Comparison of ENCODE assay signal across 23 cellular contexts in the genomic region with DNA sequence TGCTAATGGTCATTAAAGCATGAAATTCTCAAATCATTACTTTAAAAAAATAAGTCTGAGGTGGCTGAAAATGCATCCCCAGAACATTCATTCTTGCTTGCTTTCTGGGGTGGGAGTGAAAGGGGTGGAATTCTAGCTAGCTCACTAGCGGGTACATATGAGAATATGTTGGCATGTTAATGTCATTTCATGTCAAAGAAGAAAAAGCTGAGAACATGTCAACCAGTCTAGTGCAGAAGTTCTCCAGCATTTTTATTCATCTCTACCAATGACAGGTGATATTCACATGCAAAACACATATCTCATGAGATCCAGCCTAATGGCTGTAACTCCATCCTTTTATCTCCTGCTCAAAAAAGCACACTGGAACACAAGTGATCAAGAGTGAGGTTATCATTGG. TPM values are rescaled to one million over a fixed set of nuclear protein-coding genes. Genes with fewer than 3 reads are reported as not detected.
DNase-seq lines count a peak whose midpoint lies in the region; ATAC-seq, FAIRE-seq and TF ChIP-seq lines count a peak whose summit lies in the region.
"Had no signal": no experiment of that assay in that cellular context is flagged by ENCODE, and none has a peak within 500 bp of the region (broad histone marks: within the 10 kb centered on the region; RNA-seq: fewer than 3 reads in every experiment).

No MANE protein-coding gene starts in this region.

- H3K4me1 Mint-ChIP-seq in GM23338 (no peaks in the 10 kb centered on the region; the same call in 2 of the 3 replicates), astrocyte (ENCODE audit: low read depth, unreplicated experiment) (peaks cover 25% of the 10 kb centered on the region), osteocyte (ENCODE audit: unreplicated experiment) (peaks cover 29% of the 10 kb centered on the region)

- TF ChIP-seq CTCF in GM23338 (conservative IDR thresholded peaks at IDR 0.05; ENCODE audit: low read depth in 2 of 2) (no peak), astrocyte (IDR thresholded peaks at IDR 0.05; ENCODE audit: insufficient read depth, low read depth, low read length) (no peak), osteocyte (IDR thresholded peaks at IDR 0.05) (no peak)

- H3K4me2 ChIP-seq in GM23338 (no peak overlapping the region), Karpas-422 (ENCODE audit: low read depth, low read length, poor library complexity, severe bottlenecking) (peak overlapping the region; percentile 48), astrocyte (ENCODE audit: low read length) (no peak overlapping the region)
- H3K4me2 ChIP-seq: BLaER1 had no signal

- no peak overlapping the region for H3K4me3 ChIP-seq in GM23338
- H3K4me3 ChIP-seq in Karpas-422 (ENCODE audit: low read length), result no peak overlapping the region
- H3K4me3 ChIP-seq in astrocyte (ENCODE audit: insufficient read depth, low read depth, low read length), result no peak overlapping the region
- H3K4me3 ChIP-seq: BLaER1, GM12878, HAP-1 had no signal

- H3K27me3 Mint-ChIP-seq in GM23338 (ENCODE audit: insufficient read depth, low read depth, poor library complexity), result no peaks in the 10 kb centered on the region
- H3K27me3 Mint-ChIP-seq in astrocyte (ENCODE audit: low read depth, unreplicated experiment), result no peaks in the 10 kb centered on the region
- H3K27me3 Mint-ChIP-seq in osteocyte (ENCODE audit: unreplicated experiment), result no peaks in the 10 kb centered on the region
- H3K27me3 Mint-ChIP-seq: B cell; CD4-positive, CD25-positive, alpha-beta regulatory T cell had no signal

- H4K20me1 ChIP-seq in GM23338 (replicated peaks; ENCODE audit: insufficient read depth) (no peaks in the 10 kb centered on the region), Karpas-422 (ENCODE audit: insufficient read depth, low read depth, low read length) (0 out of 2 replicates have a peak, but pooled peaks cover 5% of the 10 kb centered on the region), astrocyte (ENCODE audit: insufficient read depth, low read length) (no peaks in the 10 kb centered on the region)
- H4K20me1 ChIP-seq: BLaER1 had no signal

- H3K36me3 Mint-ChIP-seq in GM23338 (ENCODE audit: low read depth) (no peaks in the 10 kb centered on the region; the same call in 2 of the 3 replicates), astrocyte (ENCODE audit: low read depth, unreplicated experiment) (peaks cover 6% of the 10 kb centered on the region), osteocyte (ENCODE audit: unreplicated experiment) (peaks cover 9% of the 10 kb centered on the region)

- no peak overlapping the region for H2AFZ ChIP-seq in GM23338
- H2AFZ ChIP-seq in Karpas-422 (ENCODE audit: low read length), result no peak overlapping the region
- H2AFZ ChIP-seq in astrocyte (ENCODE audit: low read depth, low read length), result no peak overlapping the region

- H3K4me1 ChIP-seq in GM23338 (ENCODE audit: insufficient read depth), result no peaks in the 10 kb centered on the region
- peaks cover 57% of the 10 kb centered on the region for H3K4me1 ChIP-seq in Karpas-422 (ENCODE audit: low read length)
- H3K4me1 ChIP-seq in astrocyte (ENCODE audit: insufficient read depth, low read length), result peaks cover 4% of the 10 kb centered on the region
- H3K4me1 ChIP-seq: HAP-1 had no signal

- H3K9ac ChIP-seq in Karpas-422 (ENCODE audit: low read length) (no peak overlapping the region), astrocyte (ENCODE audit: low read length) (no peak overlapping the region)
- H3K9ac ChIP-seq: BLaER1 had no signal

- H3K27ac ChIP-seq in GM23338 (ENCODE audit: low read depth) (0 out of 2 replicates have a peak overlapping the region, but pooled peaks have one; percentile 27), Karpas-422 (ENCODE audit: low read length) (peak overlapping the region; percentile 68; the same call in 1 of the 2 replicates), astrocyte (ENCODE audit: low read depth, low read length) (no peak overlapping the region)
- H3K27ac ChIP-seq: 22Rv1, BLaER1, C4-2B had no signal

- DNase-seq in GM23338 (ENCODE audit: low spot score) (no peak), Karpas-422 (no peak), astrocyte (ENCODE audit: low read depth) (no peak), osteocyte (ENCODE audit: extremely low spot score, unreplicated experiment) (no peak), NCI-H2196 (lab: John Stamatoyannopoulos, UW; ENCODE audit: unreplicated experiment) (no peak), NCI-H345 treated with DMSO at 0.1 percent for 48 hours (lab: John Stamatoyannopoulos, UW; ENCODE audit: unreplicated experiment) (no peak)
- no peak for DNase-seq in activated CD8-positive, alpha-beta memory T cell treated with anti-CD3 and anti-CD28 coated beads, Interleukin-2, amount 50 U/mL, for 4 hours
- DNase-seq: CD4-positive, CD25-positive, alpha-beta regulatory T cell; CD8-positive, alpha-beta T cell; DMS 273 treated with DMSO at 0.1 percent for 48 hours; DMS79; EL; GDM1; GOT3 had no signal

- H3K79me2 ChIP-seq in GM23338 (replicated peaks; ENCODE audit: insufficient read depth) (no peaks in the 10 kb centered on the region), Karpas-422 (ENCODE audit: low read length) (peaks cover 24% of the 10 kb centered on the region), astrocyte (ENCODE audit: insufficient read depth, low read length) (no peaks in the 10 kb centered on the region)

- no peaks in the 10 kb centered on the region for H3K9me3 ChIP-seq in Karpas-422 (ENCODE audit: low read length)
- H3K9me3 ChIP-seq in astrocyte (ENCODE audit: insufficient read depth, low read depth, low read length), result no peaks in the 10 kb centered on the region
- H3K9me3 ChIP-seq: BLaER1, HAP-1 had no signal

- H3K4me3 Mint-ChIP-seq in GM23338 (no peak overlapping the region), astrocyte (ENCODE audit: unreplicated experiment) (no peak overlapping the region), osteocyte (ENCODE audit: unreplicated experiment) (no peak overlapping the region)
- H3K4me3 Mint-ChIP-seq: B cell; CD4-positive, CD25-positive, alpha-beta regulatory T cell; CD8-positive, alpha-beta T cell had no signal

- H3K9me2 ChIP-seq in GM23338 (ENCODE audit: insufficient read depth) (no peaks in the 10 kb centered on the region), Karpas-422 (replicated peaks; ENCODE audit: insufficient read depth, low read length) (no peaks in the 10 kb centered on the region)

- peak; percentile 13 for FAIRE-seq in astrocyte (lab: Jason Lieb, UNC)
- FAIRE-seq: A204.1, D721Med, GM12878, H54 had no signal

- H3F3A ChIP-seq in GM23338 (replicated peaks; ENCODE audit: low read depth), result no peaks in the 10 kb centered on the region

- H3K9me3 Mint-ChIP-seq in GM23338 (no peaks in the 10 kb centered on the region), astrocyte (ENCODE audit: unreplicated experiment) (no peaks in the 10 kb centered on the region), osteocyte (ENCODE audit: unreplicated experiment) (peaks cover 4% of the 10 kb centered on the region)
- H3K9me3 Mint-ChIP-seq: CD4-positive, CD25-positive, alpha-beta regulatory T cell; CD8-positive, alpha-beta T cell had no signal

- ATAC-seq in GM23338, result no peak
- ATAC-seq: CD8-positive, alpha-beta T cell; GM12878 had no signal

- no peaks in the 10 kb centered on the region for H3K27me3 ChIP-seq in GM23338 (ENCODE audit: insufficient read depth)
- H3K27me3 ChIP-seq in Karpas-422 (ENCODE audit: low read length), result no peaks in the 10 kb centered on the region
- H3K27me3 ChIP-seq in astrocyte (ENCODE audit: insufficient read depth, low read length), result no peaks in the 10 kb centered on the region
- H3K27me3 ChIP-seq: BLaER1 had no signal

- H3K27ac Mint-ChIP-seq in GM23338 (no peak overlapping the region), astrocyte (ENCODE audit: unreplicated experiment) (no peak overlapping the region), osteocyte (ENCODE audit: unreplicated experiment) (peak overlapping the region; percentile 28)
- H3K27ac Mint-ChIP-seq: B cell; CD8-positive, alpha-beta T cell had no signal

- H3K36me3 ChIP-seq in GM23338 (ENCODE audit: insufficient read depth) (no peaks in the 10 kb centered on the region), Karpas-422 (ENCODE audit: insufficient read depth, low read length) (peaks cover 10% of the 10 kb centered on the region; the same call in 1 of the 2 replicates), astrocyte (ENCODE audit: insufficient read depth, low read length) (no peaks in the 10 kb centered on the region)
- H3K36me3 ChIP-seq: HAP-1 had no signal

TF ChIP-seq in GM23338, 12 proteins besides CTCF, POLR2A, EP300 and RAD21 (continues in another document):
- TF ChIP-seq, protein P1, sequence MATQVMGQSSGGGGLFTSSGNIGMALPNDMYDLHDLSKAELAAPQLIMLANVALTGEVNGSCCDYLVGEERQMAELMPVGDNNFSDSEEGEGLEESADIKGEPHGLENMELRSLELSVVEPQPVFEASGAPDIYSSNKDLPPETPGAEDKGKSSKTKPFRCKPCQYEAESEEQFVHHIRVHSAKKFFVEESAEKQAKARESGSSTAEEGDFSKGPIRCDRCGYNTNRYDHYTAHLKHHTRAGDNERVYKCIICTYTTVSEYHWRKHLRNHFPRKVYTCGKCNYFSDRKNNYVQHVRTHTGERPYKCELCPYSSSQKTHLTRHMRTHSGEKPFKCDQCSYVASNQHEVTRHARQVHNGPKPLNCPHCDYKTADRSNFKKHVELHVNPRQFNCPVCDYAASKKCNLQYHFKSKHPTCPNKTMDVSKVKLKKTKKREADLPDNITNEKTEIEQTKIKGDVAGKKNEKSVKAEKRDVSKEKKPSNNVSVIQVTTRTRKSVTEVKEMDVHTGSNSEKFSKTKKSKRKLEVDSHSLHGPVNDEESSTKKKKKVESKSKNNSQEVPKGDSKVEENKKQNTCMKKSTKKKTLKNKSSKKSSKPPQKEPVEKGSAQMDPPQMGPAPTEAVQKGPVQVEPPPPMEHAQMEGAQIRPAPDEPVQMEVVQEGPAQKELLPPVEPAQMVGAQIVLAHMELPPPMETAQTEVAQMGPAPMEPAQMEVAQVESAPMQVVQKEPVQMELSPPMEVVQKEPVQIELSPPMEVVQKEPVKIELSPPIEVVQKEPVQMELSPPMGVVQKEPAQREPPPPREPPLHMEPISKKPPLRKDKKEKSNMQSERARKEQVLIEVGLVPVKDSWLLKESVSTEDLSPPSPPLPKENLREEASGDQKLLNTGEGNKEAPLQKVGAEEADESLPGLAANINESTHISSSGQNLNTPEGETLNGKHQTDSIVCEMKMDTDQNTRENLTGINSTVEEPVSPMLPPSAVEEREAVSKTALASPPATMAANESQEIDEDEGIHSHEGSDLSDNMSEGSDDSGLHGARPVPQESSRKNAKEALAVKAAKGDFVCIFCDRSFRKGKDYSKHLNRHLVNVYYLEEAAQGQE (IDR thresholded peaks at IDR 0.05; ENCODE audit: unreplicated experiment), result no peak
- TF ChIP-seq ZNF114 (CRISPR knock-in tag; IDR thresholded peaks at IDR 0.05), result no peak
- no peak for TF ChIP-seq POLR2AphosphoS5 (IDR thresholded peaks at IDR 0.05; ENCODE audit: low read depth)
- no peak for TF ChIP-seq NANOG (IDR thresholded peaks at IDR 0.05; ENCODE audit: borderline replicate concordance)

RNA-seq across cellular contexts. Expression of a gene that starts 49.1 kb away (rescaled TPM):
- 17.3 and 20.4 TPM in 2 replicates for total RNA-seq in GM23338 (2014; rRNA removed; shearing (Covaris generic))
- 17.7 and 20.9 TPM in 2 replicates for polyA plus RNA-seq in GM23338 (2016; fragmentation: Nextera tagmentation; extraction: Ambion mirVana)
- 15.5 and 28.0 TPM in 2 replicates for total RNA-seq in Karpas-422 (2014; rRNA removed; shearing (Covaris generic); ENCODE audit: low replicate concordance)
- 29.6 and 34.9 TPM in 2 replicates for total RNA-seq in astrocyte
- 18.1 and 20.0 TPM in 2 replicates for total RNA-seq in osteocyte
